ENCODE assay signal across 9 cellular contexts in genomic region chr13:41017153-41017552, GRCh38. TPM values are rescaled to one million over a fixed set of nuclear protein-coding genes. Genes with fewer than 3 reads are reported as not detected.
DNase-seq lines count a peak whose midpoint lies in the region.
"Had no signal": no experiment of that assay in that cellular context is flagged by ENCODE, and none has a peak within 500 bp of the region (broad histone marks: within the 10 kb centered on the region; RNA-seq: fewer than 3 reads in every experiment).

No MANE protein-coding gene starts in this region.

- H3K27ac ChIP-seq in BLaER1 (peak overlapping the region; percentile 94), Karpas-422 (ENCODE audit: low read length) (peak overlapping the region; percentile 95)

- H3K9ac ChIP-seq in BLaER1 (peak overlapping the region; percentile 96), Karpas-422 (ENCODE audit: low read length) (peak overlapping the region; percentile 79)

- H3K4me3 ChIP-seq in BLaER1 = peak overlapping the region; percentile 76
- peak overlapping the region; percentile 81 for H3K4me3 ChIP-seq in Karpas-422 (ENCODE audit: low read length)
- peak overlapping the region; percentile 59 for H3K4me3 ChIP-seq in mononuclear cell (ENCODE audit: low read length)

- H3K9me3 ChIP-seq in BLaER1 (no peaks in the 10 kb centered on the region), Karpas-422 (ENCODE audit: low read length) (no peaks in the 10 kb centered on the region), mononuclear cell (ENCODE audit: low read depth, low read length) (no peaks in the 10 kb centered on the region)

- no peaks in the 10 kb centered on the region for H3K9me2 ChIP-seq in Karpas-422 (replicated peaks; ENCODE audit: insufficient read depth, low read length)

- DNase-seq in Karpas-422 (peak; percentile 75), NCI-H1092 treated with DMSO at 0.1 percent for 48 hours (lab: John Stamatoyannopoulos, UW) (no peak), putamen (ENCODE audit: low spot score) (no peak), DMS153 (lab: John Stamatoyannopoulos, UW) (no peak), NCI-H2196 treated with DMSO at 0.1 percent for 48 hours (lab: John Stamatoyannopoulos, UW; ENCODE audit: unreplicated experiment) (no peak)
- DNase-seq in activated naive CD4-positive, alpha-beta T cell treated with anti-CD3 and anti-CD28 coated beads, Interleukin-2, amount 10 ng/mL, durations not matched to agents 7 days and 5 days = peak; percentile 57
- DNase-seq: NCI-H524 had no signal

- H3K79me2 ChIP-seq in Karpas-422 (ENCODE audit: low read length) = peaks cover 68% of the 10 kb centered on the region

- CTCF ChIA-PET in activated naive CD4-positive, alpha-beta T cell treated with anti-CD3 and anti-CD28 coated beads, Interleukin-2, amount 10 ng/mL, durations not matched to agents 7 days and 5 days (lab: Charles Lee) = interaction anchor here (1.7 kb wide), 1 partner anchor 43 kb away, joined by 4 read pairs; no protein-coding TSS in a partner anchor

- H3K36me3 Mint-ChIP-seq in activated naive CD4-positive, alpha-beta T cell treated with anti-CD3 and anti-CD28 coated beads, Interleukin-2, amount 10 ng/mL, durations not matched to agents 7 days and 5 days = peaks cover 36% of the 10 kb centered on the region

- H3K4me1 Mint-ChIP-seq in activated naive CD4-positive, alpha-beta T cell treated with anti-CD3 and anti-CD28 coated beads, Interleukin-2, amount 10 ng/mL, durations not matched to agents 7 days and 5 days = peaks cover 58% of the 10 kb centered on the region

- H3K27me3 ChIP-seq in BLaER1 (no peaks in the 10 kb centered on the region), Karpas-422 (ENCODE audit: low read length) (no peaks in the 10 kb centered on the region), mononuclear cell (ENCODE audit: insufficient read depth, low read length) (no peaks in the 10 kb centered on the region)

- peaks cover 34% of the 10 kb centered on the region for H3K4me1 ChIP-seq in BLaER1
- H3K4me1 ChIP-seq in Karpas-422 (ENCODE audit: low read length) = peaks cover 35% of the 10 kb centered on the region
- peaks cover 48% of the 10 kb centered on the region for H3K4me1 ChIP-seq in mononuclear cell (ENCODE audit: insufficient read depth, low read length)

- H3K27me3 Mint-ChIP-seq in activated naive CD4-positive, alpha-beta T cell treated with anti-CD3 and anti-CD28 coated beads, Interleukin-2, amount 10 ng/mL, durations not matched to agents 7 days and 5 days = no peaks in the 10 kb centered on the region

- H3K4me3 Mint-ChIP-seq in activated naive CD4-positive, alpha-beta T cell treated with anti-CD3 and anti-CD28 coated beads, Interleukin-2, amount 10 ng/mL, durations not matched to agents 7 days and 5 days = peak overlapping the region; percentile 96

- H4K20me1 ChIP-seq in BLaER1 = peaks cover 22% of the 10 kb centered on the region
- no peaks in the 10 kb centered on the region for H4K20me1 ChIP-seq in Karpas-422 (ENCODE audit: insufficient read depth, low read depth, low read length)

- H3K4me2 ChIP-seq in BLaER1 (peak overlapping the region; percentile 65), Karpas-422 (ENCODE audit: low read depth, low read length, poor library complexity, severe bottlenecking) (peak overlapping the region; percentile 81)

- H3K36me3 ChIP-seq in BLaER1 (peaks cover 14% of the 10 kb centered on the region; the same call in 1 of the 2 replicates), Karpas-422 (ENCODE audit: insufficient read depth, low read length) (peaks cover 26% of the 10 kb centered on the region)

- H2AFZ ChIP-seq in Karpas-422 (ENCODE audit: low read length) = no peak overlapping the region

- no peaks in the 10 kb centered on the region for H3K9me3 Mint-ChIP-seq in activated naive CD4-positive, alpha-beta T cell treated with anti-CD3 and anti-CD28 coated beads, Interleukin-2, amount 10 ng/mL, durations not matched to agents 7 days and 5 days

- H3K27ac Mint-ChIP-seq in activated naive CD4-positive, alpha-beta T cell treated with anti-CD3 and anti-CD28 coated beads, Interleukin-2, amount 10 ng/mL, durations not matched to agents 7 days and 5 days = peak overlapping the region; percentile 99

RNA-seq across cellular contexts. Expression of gene ELF1, which starts 2.0 kb away (rescaled TPM):
- 66.1 and 84.0 TPM in 2 replicates for total RNA-seq in Karpas-422 (2014; rRNA removed; shearing (Covaris generic); ENCODE audit: low replicate concordance)
- total RNA-seq in mononuclear cell = 410 TPM

RNA-seq across cellular contexts. Expression of gene WBP4, which starts 44.2 kb away (rescaled TPM):
- 4.5 and 6.0 TPM in 2 replicates for total RNA-seq in Karpas-422 (2014; rRNA removed; shearing (Covaris generic); ENCODE audit: low replicate concordance)
- total RNA-seq in mononuclear cell = 5.8 TPM

Comparison
In these comparisons a context has a peak if more than half of its experiments do, and no peak if none do; other contexts are left out.
1. DNase-seq: peak in Karpas-422 (single experiment) and activated naive CD4-positive, alpha-beta T cell treated with anti-CD3 and anti-CD28 coated beads, Interleukin-2, amount 10 ng/mL, durations not matched to agents 7 days and 5 days (single experiment); none in NCI-H1092 treated with DMSO at 0.1 percent for 48 hours (single experiment), putamen (single experiment), DMS153 (single experiment) and NCI-H2196 treated with DMSO at 0.1 percent for 48 hours (single experiment).
2. Peak in every context shown above with its lines, with median percentiles within 50 percentile points of each other: H3K4me3 ChIP-seq.